21 cellular contexts compared by ENCODE assay signal in the genomic region with DNA sequence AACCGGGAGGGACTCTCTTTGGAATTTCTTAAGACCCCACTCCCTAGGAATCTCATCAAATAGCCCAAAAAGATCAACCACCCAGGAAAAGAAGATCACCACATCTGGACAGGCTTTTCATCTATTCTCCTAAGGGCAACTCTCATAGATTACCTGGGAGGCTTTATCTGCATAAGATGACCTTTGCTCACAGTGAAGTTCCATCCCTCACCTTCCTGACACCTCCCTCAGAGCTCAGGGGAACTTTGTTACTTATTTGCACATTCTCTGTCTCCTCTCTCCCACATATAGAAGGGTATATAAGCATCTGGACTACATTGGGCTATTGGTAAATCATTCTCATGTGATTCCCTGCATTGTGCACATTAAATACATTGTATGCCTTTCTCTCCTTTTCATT.
"Had no signal": no experiment of that assay in that cellular context is flagged by ENCODE, and none has a peak within 500 bp of the region (broad histone marks: within the 10 kb centered on the region; RNA-seq: fewer than 3 reads in every experiment).

No MANE protein-coding gene starts in this region.

- H3K9me3 ChIP-seq: heart left ventricle, left lung, lower lobe of right lung, pancreas, suprapubic skin, thyroid gland, upper lobe of left lung, uterus had no signal

- H3K4me3 ChIP-seq: coronary artery, heart left ventricle, left lung, lower lobe of right lung, pancreas, smooth muscle cell, suprapubic skin, thyroid gland, upper lobe of left lung, uterus had no signal

- H3K27me3 ChIP-seq: heart left ventricle, left lung, pancreas, suprapubic skin, thyroid gland, upper lobe of left lung, uterus had no signal

- H3K27me3 Mint-ChIP-seq: memory B cell, progenitor cell of endocrine pancreas had no signal

- H3K27ac Mint-ChIP-seq: memory B cell; natural killer cell treated with Interleukin-12 subunit alpha and Interleukin-12 subunit beta and Interleukin-15 and Interleukin-18, amount 100 ng/mL, for 72 hours; progenitor cell of endocrine pancreas had no signal

- H3K9me3 Mint-ChIP-seq: natural killer cell treated with Interleukin-12 subunit alpha and Interleukin-12 subunit beta and Interleukin-15 and Interleukin-18, amount 100 ng/mL, for 72 hours had no signal

- H3K27ac ChIP-seq: coronary artery, left lung, lower lobe of right lung, pancreas, suprapubic skin, thyroid gland, upper lobe of left lung had no signal

- H3K4me3 Mint-ChIP-seq: memory B cell; natural killer cell treated with Interleukin-12 subunit alpha and Interleukin-12 subunit beta and Interleukin-15 and Interleukin-18, amount 100 ng/mL, for 72 hours had no signal

- ATAC-seq: heart left ventricle; left lung; lower lobe of right lung; natural killer cell treated with Interleukin-12 subunit alpha and Interleukin-12 subunit beta and Interleukin-15 and Interleukin-18, amount 100 ng/mL, for 72 hours; pancreas; right cardiac atrium; stimulated activated naive CD8-positive, alpha-beta T cell treated with anti-CD3 and anti-CD28 coated beads, Interleukin-15, Interleukin-2, amounts not matched to agents 100 U/mL and 50 U/mL, for 24 hours had no signal

- H3K36me3 ChIP-seq: heart left ventricle, left lung, lower lobe of right lung, pancreas, suprapubic skin, thyroid gland, upper lobe of left lung, uterus had no signal

- DNase-seq: effector CD4-positive, alpha-beta T cell; heart left ventricle; hypothalamus; kidney glomerular epithelial cell; left lung; lower lobe of right lung; midbrain; occipital lobe; pancreas; right cardiac atrium; stimulated activated CD4-positive, alpha-beta T cell treated with anti-CD3 and anti-CD28 coated beads, Interleukin-2, amount 100 ng/mL, for 48 hours; stimulated activated naive CD8-positive, alpha-beta T cell treated with anti-CD3 and anti-CD28 coated beads, Interleukin-15, Interleukin-2, amounts not matched to agents 100 U/mL and 50 U/mL, for 24 hours; thyroid gland; upper lobe of left lung; uterus had no signal

- H3K4me1 ChIP-seq: pancreas, uterus had no signal
